ENCODE assay signal across 31 cellular contexts in the genomic region with DNA sequence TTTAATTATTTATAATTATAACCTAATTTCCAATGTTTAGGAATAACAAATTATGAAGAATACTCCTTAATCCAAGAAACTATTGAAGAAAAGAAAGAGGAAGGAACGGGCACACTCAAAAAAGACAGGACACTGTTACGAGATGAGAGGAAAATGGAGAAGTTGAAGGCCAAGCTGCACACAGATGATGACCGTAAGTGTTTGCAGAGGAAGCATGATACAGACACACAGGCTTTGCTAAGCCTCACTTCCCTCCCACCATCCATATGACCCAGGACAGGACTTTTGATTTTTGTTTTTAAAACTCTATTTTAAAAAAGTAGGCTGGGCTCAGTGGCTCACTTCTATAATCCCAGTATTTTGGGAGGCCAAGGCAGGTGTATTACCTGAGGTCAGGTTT.
DNase-seq lines count a peak whose midpoint lies in the region.
"Had no signal": no experiment of that assay in that cellular context is flagged by ENCODE, and none has a peak within 500 bp of the region (broad histone marks: within the 10 kb centered on the region; RNA-seq: fewer than 3 reads in every experiment).

No MANE protein-coding gene starts in this region.

- H4K8ac ChIP-seq in mesendoderm (ENCODE audit: low read depth, low read length): no peak overlapping the region

- H3K23ac ChIP-seq in mesendoderm (ENCODE audit: low read length): no peak overlapping the region

- no peak overlapping the region for H3K27ac ChIP-seq in mesendoderm (ENCODE audit: low read depth, low read length)
- H3K27ac ChIP-seq: gastrocnemius medialis, HL-60, PC-9, suprapubic skin, vagina had no signal

- no peaks in the 10 kb centered on the region for H3K79me2 ChIP-seq in mesendoderm (ENCODE audit: control insufficient read depth, insufficient read depth, low read length)

- no peaks in the 10 kb centered on the region for H3K4me1 ChIP-seq in mesendoderm (ENCODE audit: control insufficient read depth, low read depth, low read length)
- H3K4me1 ChIP-seq: adrenal gland, suprapubic skin had no signal

- H2BK15ac ChIP-seq in mesendoderm (replicated peaks; ENCODE audit: low read depth): no peak overlapping the region

- H3K27me3 ChIP-seq in mesendoderm (ENCODE audit: insufficient read depth, low read length, poor library complexity): no peaks in the 10 kb centered on the region
- H3K27me3 ChIP-seq: adrenal gland, esophagus squamous epithelium, gastrocnemius medialis, spleen, suprapubic skin, vagina had no signal

- no peak overlapping the region for H3K4ac ChIP-seq in mesendoderm (ENCODE audit: low read depth, low read length)

- no peak overlapping the region for H2AK5ac ChIP-seq in mesendoderm (ENCODE audit: low read length)

- H3K79me1 ChIP-seq in mesendoderm (ENCODE audit: low read length): no peaks in the 10 kb centered on the region

- no peak overlapping the region for H3K9ac ChIP-seq in mesendoderm (ENCODE audit: low read length)

- no peak overlapping the region for H3K18ac ChIP-seq in mesendoderm (ENCODE audit: low read length)

- WGBS in mesendoderm (ENCODE audit: extremely low coverage, insufficient coverage, low lambda C conversion rate): no CpG with 5 or more reads among the region's 3 CpGs

- H3K4me2 ChIP-seq in mesendoderm (ENCODE audit: low read length): no peak overlapping the region
- H3K4me2 ChIP-seq: PC-9 had no signal

- H3K4me3 ChIP-seq in mesendoderm (ENCODE audit: low read length): no peak overlapping the region
- H3K4me3 ChIP-seq: adrenal gland, esophagus squamous epithelium, gastrocnemius medialis, lung, PC-9, spleen, suprapubic skin, vagina had no signal

- no peak overlapping the region for H2BK5ac ChIP-seq in mesendoderm (ENCODE audit: low read length)

- H2BK120ac ChIP-seq in mesendoderm (ENCODE audit: low read depth, low read length): no peak overlapping the region

- H3K36me3 ChIP-seq in mesendoderm (ENCODE audit: control insufficient read depth, insufficient read depth, low read length): no peaks in the 10 kb centered on the region
- H3K36me3 ChIP-seq: adrenal gland, spleen, suprapubic skin had no signal

- no peak overlapping the region for H3K56ac ChIP-seq in mesendoderm (ENCODE audit: low read length)

- DNase-seq in Ammon's horn (ENCODE audit: low spot score) (peak; percentile 56), Kasumi-1 (lab: John Stamatoyannopoulos, UW) (peak; percentile 10 to 17), SKM-1 treated with dmso at 0.1 percent for 144 hours (lab: John Stamatoyannopoulos, UW; ENCODE audit: unreplicated experiment) (peak; percentile 86), hippocampal formation (lab: John Stamatoyannopoulos, UW) (peak; percentile 8 to 26), mucosa of gallbladder (ENCODE audit: low spot score) (no peak), dedifferentiated amniotic fluid mesenchymal stem cell (ENCODE audit: extremely low spot score) (no peak), NCI-H146 (lab: John Stamatoyannopoulos, UW) (no peak), mesendoderm (no peak)
- DNase-seq: activated CD4-positive, alpha-beta T cell treated with anti-CD3 and anti-CD28 coated beads for 4 hours; activated naive CD4-positive, alpha-beta T cell treated with Interleukin-2 at 50 U/mL for 16 hours; activated T-cell treated with anti-CD3 and anti-CD28 coated beads, Interleukin-2, amount 50 U/mL, for 72 hours; CD4-positive, CD25-positive, alpha-beta regulatory T cell; endodermal cell; esophagus squamous epithelium; gastrocnemius medialis; HCEC 1CT; islet precursor cell; NCI-H1417; NCI-H2107; NCI-H446; NCI-H82; PC-9; SHP77 treated with DMSO at 0.1 percent for 48 hours; spleen; stimulated activated CD4-positive, alpha-beta T cell treated with anti-CD3 and anti-CD28 coated beads, Interleukin-4, amount 100 ng/mL, for 1 hour; T-helper 1 cell had no signal

- H4K5ac ChIP-seq in mesendoderm (ENCODE audit: low read length): no peak overlapping the region

Comparison
In these comparisons a context has a peak if more than half of its experiments do, and no peak if none do; other contexts are left out.
1. DNase-seq: peak in Ammon's horn (single experiment), Kasumi-1 (2 of 2), SKM-1 treated with dmso at 0.1 percent for 144 hours (single experiment) and hippocampal formation (2 of 2); none in mucosa of gallbladder (single experiment), dedifferentiated amniotic fluid mesenchymal stem cell (single experiment), NCI-H146 (single experiment) and mesendoderm (single experiment).